Comparison of ENCODE assay signal across 24 cellular contexts in genomic region chr7:103803631-103804030, GRCh38.
"Had no signal": no experiment of that assay in that cellular context is flagged by ENCODE, and none has a peak within 500 bp of the region (broad histone marks: within the 10 kb centered on the region; RNA-seq: fewer than 3 reads in every experiment).

No MANE protein-coding gene starts in this region.

- DNase-seq: activated B cell treated with CpG ODN at 0.5 μM for 24 hours; activated CD4-positive, alpha-beta T cell treated with anti-CD3 and anti-CD28 coated beads for 48 hours; activated CD4-positive, alpha-beta T cell treated with anti-CD3 and anti-CD28 coated beads, Interleukin-2, amount 50 U/mL, for 1 hour; activated CD4-positive, alpha-beta T cell treated with anti-CD3 and anti-CD28 coated beads, Interleukin-2, amount 50 U/mL, for 48 hours; activated CD8-positive, alpha-beta memory T cell treated with anti-CD3 and anti-CD28 coated beads for 24 hours; activated CD8-positive, alpha-beta T cell treated with anti-CD3 and anti-CD28 coated beads for 36 hours; activated effector memory CD4-positive, alpha-beta T cell treated with Interleukin-2 at 50 U/mL for 16 hours; activated gamma-delta T cell treated with Interleukin-2 at 50 U/mL for 16 hours; activated naive CD4-positive, alpha-beta T cell treated with anti-CD3 and anti-CD28 coated beads, Interleukin-2, amount 50 U/mL, for 16 hours; activated naive CD4-positive, alpha-beta T cell treated with Interleukin-2 at 50 U/mL for 16 hours; activated T-cell treated with anti-CD3 and anti-CD28 coated beads, Interleukin-2, amount 50 U/mL, for 4 hours; amniotic stem cell; anterior cingulate cortex; brain microvascular endothelial cell; colonic mucosa; effector CD8-positive, alpha-beta T cell; foreskin fibroblast; T-helper 1 cell; T-helper 17 cell; T1000; WERI-Rb-1 had no signal

- ATAC-seq: activated CD4-positive, CD25-positive, alpha-beta regulatory T cell treated with anti-CD3 and anti-CD28 coated beads, Interleukin-2, amount 50 U/mL, for 24 hours; activated CD8-positive, alpha-beta T cell treated with anti-CD3 and anti-CD28 coated beads for 36 hours; activated T-cell treated with anti-CD3 and anti-CD28 coated beads, Interleukin-2, amount 50 U/mL, for 4 hours; activated T-helper 17 cell treated with anti-CD3 and anti-CD28 coated beads, Interleukin-2, amount 50 U/mL, for 72 hours; esophagus mucosa; T-helper 17 cell had no signal
